ENCODE assay signal across 10 cellular contexts in genomic region chr3:147392083-147392916, GRCh38. TPM values are rescaled to one million over a fixed set of nuclear protein-coding genes. Genes with fewer than 3 reads are reported as not detected.
DNase-seq lines count a peak whose midpoint lies in the region; ATAC-seq, FAIRE-seq and TF ChIP-seq lines count a peak whose summit lies in the region.
"Had no signal": no experiment of that assay in that cellular context is flagged by ENCODE, and none has a peak within 500 bp of the region (broad histone marks: within the 10 kb centered on the region; RNA-seq: fewer than 3 reads in every experiment).

No MANE protein-coding gene starts in this region.

- no peaks in the 10 kb centered on the region for H3K36me3 Mint-ChIP-seq in T-helper 1 cell treated with Interleukin-12 subunit alpha and Interleukin-12 subunit beta and Interleukin-4 antibody, amounts not matched to agents 30 μg/mL and 1 μg/mL, for 36 hours (ENCODE audit: low read depth)

- no peak for FAIRE-seq in HepG2 (lab: Jason Lieb, UNC)

- H3K9ac ChIP-seq in HepG2 (ENCODE audit: insufficient read depth, low read depth, low read length), result no peak overlapping the region

- peaks cover 84% of the 10 kb centered on the region for H3K27me3 Mint-ChIP-seq in T-helper 1 cell treated with Interleukin-12 subunit alpha and Interleukin-12 subunit beta and Interleukin-4 antibody, amounts not matched to agents 30 μg/mL and 1 μg/mL, for 36 hours (ENCODE audit: low read depth)

- POLR2A ChIA-PET in HepG2 (lab: Yijun Ruan, JAX), result no interaction called here

- DNase-seq in T-helper 1 cell (no peak), cardiac fibroblast (ENCODE audit: low read depth in 2 of 2) (no peak), HepG2 (ENCODE audit: low spot score) (no peak), testis (peak; percentile 82), NOMO-1 (lab: John Stamatoyannopoulos, UW; ENCODE audit: unreplicated experiment in 2 of 2) (no peak), DMS 273 (lab: John Stamatoyannopoulos, UW; ENCODE audit: unreplicated experiment) (no peak), epidermal melanocyte (ENCODE audit: insufficient read length, low spot score) (no peak)
- DNase-seq: ACHN, uterus had no signal

- H2AFZ ChIP-seq in HepG2 (ENCODE audit: low read length), result no peak overlapping the region

- no peak overlapping the region for H3K4me2 ChIP-seq in HepG2 (ENCODE audit: low read depth, low read length)

- ATAC-seq in HepG2, result peak; percentile 53

- H3K27ac Mint-ChIP-seq in T-helper 1 cell treated with Interleukin-12 subunit alpha and Interleukin-12 subunit beta and Interleukin-4 antibody, amounts not matched to agents 30 μg/mL and 1 μg/mL, for 36 hours, result peak overlapping the region; percentile 36

- TF ChIP-seq EP300 in HepG2 (IDR thresholded peaks at IDR 0.05; ENCODE audit: low read depth in 2 of 2, low read length in 2 of 2) (no peak), HepG2 (CRISPR knock-in tag; IDR thresholded peaks at IDR 0.05; ENCODE audit: borderline replicate concordance) (no peak)

- no peaks in the 10 kb centered on the region for H3K4me1 Mint-ChIP-seq in T-helper 1 cell treated with Interleukin-12 subunit alpha and Interleukin-12 subunit beta and Interleukin-4 antibody, amounts not matched to agents 30 μg/mL and 1 μg/mL, for 36 hours (ENCODE audit: low read depth)

- CTCF ChIA-PET in HepG2 (lab: Yijun Ruan, JAX; ENCODE audit: low intra/inter-chr PET ratio, low total read pairs), result no interaction called here

- H3K27me3 ChIP-seq in HepG2 (ENCODE audit: control insufficient read depth in 1 of 2, insufficient read depth in 2 of 2, low read length in 2 of 2) (peaks cover 0 to 31% of the 10 kb centered on the region in 2 experiments), testis (no peaks in the 10 kb centered on the region)

- no TSS peak for BruUV-seq in HepG2 (replicated peaks; lab: Mats Ljungman, UMichigan)

- H3K79me2 ChIP-seq in HepG2 (ENCODE audit: insufficient read depth, low read length), result no peaks in the 10 kb centered on the region

- in situ Hi-C loops in HepG2 (cut with HindIII; ENCODE audit: extremely low pct_ligation_motif_present, low pct_unique_long_range_greater_than_20kb), result no loop called here

- H3K4me1 ChIP-seq in HepG2 (ENCODE audit: insufficient read depth, low read length) (no peaks in the 10 kb centered on the region), testis (peaks cover 4% of the 10 kb centered on the region)

- H3K9me3 ChIP-seq in HepG2 (ENCODE audit: low read length), result no peaks in the 10 kb centered on the region
- no peaks in the 10 kb centered on the region for H3K9me3 ChIP-seq in testis
- H3K9me3 ChIP-seq: uterus had no signal

- H3K36me3 ChIP-seq in HepG2 (replicated peaks in 1 of 2; ENCODE audit: control insufficient read depth in 1 of 2, insufficient read depth in 2 of 2, low read length in 2 of 2), result no peaks in the 10 kb centered on the region
- no peaks in the 10 kb centered on the region for H3K36me3 ChIP-seq in testis (ENCODE audit: low read depth, missing control alignments)
- H3K36me3 ChIP-seq: uterus had no signal

- peaks cover 15% of the 10 kb centered on the region for H3K9me3 Mint-ChIP-seq in T-helper 1 cell treated with Interleukin-12 subunit alpha and Interleukin-12 subunit beta and Interleukin-4 antibody, amounts not matched to agents 30 μg/mL and 1 μg/mL, for 36 hours

- 43% methylated on average over 26 of the region's 55 CpGs for WGBS in HepG2 (ENCODE audit: low lambda C conversion rate)
- 4 to 6% methylated on average over 39 to 55 of the region's 55 CpGs for WGBS in testis, 2 donors

- TF ChIP-seq CTCF in cardiac fibroblast (IDR thresholded peaks at IDR 0.05; ENCODE audit: low read depth, low read length) (no peak), HepG2 (CRISPR knock-in tag; IDR thresholded peaks at IDR 0.05) (no peak), testis (IDR thresholded peaks at IDR 0.05) (peak in 1 of 3 experiments; percentile 15)

- H4K20me1 ChIP-seq in HepG2 (ENCODE audit: insufficient read depth, low read length), result no peaks in the 10 kb centered on the region

- no peak for TF ChIP-seq POLR2A in HepG2 (IDR thresholded peaks at IDR 0.05; ENCODE audit: insufficient read depth in 1 of 2, low read depth in 2 of 2, low read length in 2 of 2)
- no peak for TF ChIP-seq POLR2A in testis (IDR thresholded peaks at IDR 0.05)

- no peak overlapping the region for H3K4me3 Mint-ChIP-seq in T-helper 1 cell treated with Interleukin-12 subunit alpha and Interleukin-12 subunit beta and Interleukin-4 antibody, amounts not matched to agents 30 μg/mL and 1 μg/mL, for 36 hours

- no peak overlapping the region for H3K27ac ChIP-seq in HepG2 (ENCODE audit: extremely low read length, insufficient read depth, low read length)
- no peak overlapping the region for H3K27ac ChIP-seq in testis
- H3K27ac ChIP-seq: uterus had no signal

- no peak for TF ChIP-seq RAD21 in HepG2 (CRISPR knock-in tag; IDR thresholded peaks at IDR 0.05)

- peak overlapping the region; percentile 11 to 21 for H3K4me3 ChIP-seq in cardiac fibroblast (replicated peaks in 1 of 2; ENCODE audit: low read depth in 2 of 2, low read length in 2 of 2)
- no peak overlapping the region for H3K4me3 ChIP-seq in HepG2 (replicated peaks in 1 of 3; ENCODE audit: insufficient read depth in 1 of 3, low read depth in 2 of 3, low read length in 3 of 3)
- peak overlapping the region in 1 of 2 donors; percentile 55 for H3K4me3 ChIP-seq in testis

- intact Hi-C loops in HepG2 (cut with micrococcal nuclease; ENCODE audit: unreplicated experiment) (no loop called here), testis (cut with DNase I; ENCODE audit: low total_unique reads) (no loop called here)

TF ChIP-seq in HepG2, 621 proteins besides CTCF, POLR2A, EP300 and RAD21 (continues in another document):
- TF ChIP-seq HHEX (CRISPR knock-in tag; IDR thresholded peaks at IDR 0.05) (no peak), ZNF260 (CRISPR knock-in tag; IDR thresholded peaks at IDR 0.05; ENCODE audit: borderline replicate concordance, low read depth) (no peak), ZNF567 (CRISPR knock-in tag; IDR thresholded peaks at IDR 0.05; ENCODE audit: borderline replicate concordance) (no peak)

RNA-seq across cellular contexts. Expression of gene ZIC4, which starts 14.0 kb away (rescaled TPM):
- not detected in 2 replicates for total RNA-seq in HepG2 (2016; rRNA removed; fragmentation: Illumina TruSeq; extraction: Trizol)
- total RNA-seq in HepG2 (2016; cell fraction: cytosol; rRNA removed; fragmentation: Illumina TruSeq; extraction: Trizol; ENCODE audit: low read depth), result not detected in 2 replicates
- total RNA-seq in HepG2 (2016; cell fraction: insoluble cytoplasmic fraction; rRNA removed; fragmentation: Illumina TruSeq; extraction: Trizol), result not detected in 2 replicates
- not detected in 2 replicates for total RNA-seq in HepG2 (2016; cell fraction: membrane; rRNA removed; fragmentation: Illumina TruSeq; extraction: Trizol)
- not detected in 2 replicates for total RNA-seq in HepG2 (2016; cell fraction: nucleus; rRNA removed; fragmentation: Illumina TruSeq; extraction: Trizol)
- not detected in 2 replicates for polyA plus RNA-seq in HepG2 (2011; rRNA removed)
- polyA plus RNA-seq in HepG2 (2011; cell fraction: cytosol; rRNA removed), result not detected in 2 replicates
- not detected in 2 replicates for polyA plus RNA-seq in HepG2 (2011; cell fraction: nucleus; rRNA removed)
- not detected in 2 replicates for polyA plus RNA-seq in HepG2 (2012)
- polyA plus RNA-seq in HepG2 (2016; cell fraction: cytosol; fragmentation: Illumina TruSeq; extraction: Trizol; ENCODE audit: low read depth), result not detected in 2 replicates
- polyA plus RNA-seq in HepG2 (2016; cell fraction: insoluble cytoplasmic fraction; fragmentation: Illumina TruSeq; extraction: Trizol; ENCODE audit: low read depth), result not detected in 2 replicates
- polyA plus RNA-seq in HepG2 (2016; cell fraction: membrane; fragmentation: Illumina TruSeq; extraction: Trizol; ENCODE audit: low read depth), result not detected in 2 replicates
- not detected in 2 replicates for polyA plus RNA-seq in HepG2 (2016; cell fraction: nucleus; fragmentation: Illumina TruSeq; extraction: Trizol; ENCODE audit: insufficient read depth, low read depth)
- not detected in 2 replicates for polyA minus RNA-seq in HepG2 (2011; rRNA and poly(A)+ RNA removed; ENCODE audit: low replicate concordance)
- not detected in 2 replicates for polyA minus RNA-seq in HepG2 (2011; cell fraction: cytosol; rRNA and poly(A)+ RNA removed)
- polyA minus RNA-seq in HepG2 (2011; cell fraction: nucleus; rRNA and poly(A)+ RNA removed), result not detected in 2 replicates
- total RNA-seq in testis, result under 1 TPM; 0.06 to 0.31 TPM
- polyA plus RNA-seq in testis (ENCODE audit: insufficient read depth, low read depth, low replicate concordance), result 0.55 TPM
- total RNA-seq: uterus had no signal

RNA-seq across cellular contexts. Expression of gene ZIC1, which starts 16.9 kb away (rescaled TPM):
- total RNA-seq in HepG2 (2016; rRNA removed; fragmentation: Illumina TruSeq; extraction: Trizol), result not detected in 2 replicates
- not detected in 2 replicates for total RNA-seq in HepG2 (2016; cell fraction: cytosol; rRNA removed; fragmentation: Illumina TruSeq; extraction: Trizol; ENCODE audit: low read depth)
- not detected in 2 replicates for total RNA-seq in HepG2 (2016; cell fraction: insoluble cytoplasmic fraction; rRNA removed; fragmentation: Illumina TruSeq; extraction: Trizol)
- not detected in 2 replicates for total RNA-seq in HepG2 (2016; cell fraction: membrane; rRNA removed; fragmentation: Illumina TruSeq; extraction: Trizol)
- total RNA-seq in HepG2 (2016; cell fraction: nucleus; rRNA removed; fragmentation: Illumina TruSeq; extraction: Trizol), result not detected in 2 replicates
- polyA plus RNA-seq in HepG2 (2011; rRNA removed), result not detected in 2 replicates
- polyA plus RNA-seq in HepG2 (2011; cell fraction: cytosol; rRNA removed), result not detected in 2 replicates
- not detected in 2 replicates for polyA plus RNA-seq in HepG2 (2011; cell fraction: nucleus; rRNA removed)
- polyA plus RNA-seq in HepG2 (2012), result not detected in 2 replicates
- not detected in 2 replicates for polyA plus RNA-seq in HepG2 (2016; cell fraction: cytosol; fragmentation: Illumina TruSeq; extraction: Trizol; ENCODE audit: low read depth)
- polyA plus RNA-seq in HepG2 (2016; cell fraction: insoluble cytoplasmic fraction; fragmentation: Illumina TruSeq; extraction: Trizol; ENCODE audit: low read depth), result not detected in 2 replicates
- polyA plus RNA-seq in HepG2 (2016; cell fraction: membrane; fragmentation: Illumina TruSeq; extraction: Trizol; ENCODE audit: low read depth), result not detected in 2 replicates
- polyA plus RNA-seq in HepG2 (2016; cell fraction: nucleus; fragmentation: Illumina TruSeq; extraction: Trizol; ENCODE audit: insufficient read depth, low read depth), result not detected in 2 replicates
- polyA minus RNA-seq in HepG2 (2011; rRNA and poly(A)+ RNA removed; ENCODE audit: low replicate concordance), result not detected in 2 replicates
- not detected in 2 replicates for polyA minus RNA-seq in HepG2 (2011; cell fraction: cytosol; rRNA and poly(A)+ RNA removed)
- not detected in 2 replicates for polyA minus RNA-seq in HepG2 (2011; cell fraction: nucleus; rRNA and poly(A)+ RNA removed)
- total RNA-seq in testis, result 1 to 10 TPM; 3.3 to 3.5 TPM
- 1.4 TPM for polyA plus RNA-seq in testis (ENCODE audit: insufficient read depth, low read depth, low replicate concordance)
- total RNA-seq: uterus had no signal

Comparison
In these comparisons a context has a peak if more than half of its experiments do, and no peak if none do; other contexts are left out.
1. H3K4me3 ChIP-seq: peak in cardiac fibroblast (2 of 2); none in HepG2 (0 of 3).